12 cellular contexts compared by ENCODE assay signal in the genomic region with DNA sequence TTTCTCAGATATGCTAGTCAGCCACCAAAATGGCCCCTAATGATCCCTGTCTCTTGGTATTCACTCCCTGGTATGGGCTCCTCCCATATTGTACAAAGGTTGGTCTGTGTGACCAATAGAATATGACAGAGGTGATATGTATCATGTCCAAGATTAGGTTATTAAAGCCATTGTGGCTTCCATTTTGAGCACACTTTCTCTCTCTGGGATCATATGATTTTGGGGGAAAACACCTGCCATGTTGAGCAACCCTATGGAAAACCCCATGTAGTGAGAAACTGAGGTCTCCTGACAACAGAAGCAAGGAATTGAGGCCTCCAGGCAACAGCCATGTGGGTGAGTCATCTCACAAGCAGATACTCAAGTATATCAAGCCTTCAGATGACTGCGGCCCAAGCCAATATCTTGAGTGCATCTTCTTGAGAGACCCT. TPM values are rescaled to one million over a fixed set of nuclear protein-coding genes. Genes with fewer than 3 reads are reported as not detected.
DNase-seq lines count a peak whose midpoint lies in the region; ATAC-seq, FAIRE-seq and TF ChIP-seq lines count a peak whose summit lies in the region.
"Had no signal": no experiment of that assay in that cellular context is flagged by ENCODE, and none has a peak within 500 bp of the region (broad histone marks: within the 10 kb centered on the region; RNA-seq: fewer than 3 reads in every experiment).

No MANE protein-coding gene starts in this region.

- H3K27me3 ChIP-seq in spleen (replicated peaks in 1 of 7): peaks cover 0 to 12% (median 0%) of the 10 kb centered on the region in 7 donors

- TF ChIP-seq POLR2A in spleen (IDR thresholded peaks at IDR 0.05): no peak

- TF ChIP-seq CTCF in spleen (IDR thresholded peaks at IDR 0.05 in 8 of 11, conservative IDR thresholded peaks at IDR 0.05 in 3 of 11): no peak

- intact Hi-C loops in spleen (cut with DNase I; ENCODE audit: low total_unique reads): no loop called here

- no peaks in the 10 kb centered on the region for H3K9me3 ChIP-seq in spleen

- H3K36me3 ChIP-seq in spleen: no peaks in the 10 kb centered on the region

- H3K27ac ChIP-seq in spleen: no peak overlapping the region

- FAIRE-seq in GM19239 (lab: Jason Lieb, UNC): peak; percentile 39

- ATAC-seq in HG03432 (IDR thresholded peaks at IDR 0.05; ENCODE audit: unreplicated experiment) (peak; percentile 54), esophagus mucosa (peak; percentile 68), GM18517 (IDR thresholded peaks at IDR 0.05; ENCODE audit: unreplicated experiment) (no peak)

- H3K4me1 ChIP-seq in spleen: peaks cover 0 to 76% (median 8%) of the 10 kb centered on the region in 6 donors

- H3K4me3 ChIP-seq in spleen: no peak overlapping the region
- H3K4me3 ChIP-seq: lung had no signal

- 79 to 96% (median 83%) methylated on average over 1 of the region's 1 CpG for WGBS in spleen, 5 donors

- DNase-seq in EL (peak; percentile 53), GM19239 (ENCODE audit: insufficient read length, low spot score) (no peak), Ammon's horn (ENCODE audit: low spot score) (no peak), amniotic stem cell (lab: John Stamatoyannopoulos, UW) (no peak), spleen (no peak)
- DNase-seq: anterior cingulate cortex; CD4-positive, alpha-beta T cell; NCI-H524 treated with DMSO at 0.1 percent for 48 hours had no signal

RNA-seq across cellular contexts. Expression of a gene that starts 7.1 kb away (rescaled TPM):
- total RNA-seq in esophagus mucosa: 5.0 TPM
- total RNA-seq in spleen: 10 to 100 TPM; 28.9 to 56.9 (median 39.5) TPM
- polyA plus RNA-seq in spleen: 10 to 100 TPM in 2 of 3 donors, 1 to 10 TPM in 1; 8.6 to 15.6 (median 10.8) TPM

RNA-seq across cellular contexts. Expression of a gene that starts 50.8 kb away (rescaled TPM):
- total RNA-seq in esophagus mucosa (18.3 TPM), spleen (10 to 100 TPM; 19.4 to 52.6 (median 35.0) TPM)
- polyA plus RNA-seq in spleen: 10 to 100 TPM; 13.1 to 28.6 (median 28.5) TPM
